ENCODE assay signal across 19 cellular contexts in the genomic region with DNA sequence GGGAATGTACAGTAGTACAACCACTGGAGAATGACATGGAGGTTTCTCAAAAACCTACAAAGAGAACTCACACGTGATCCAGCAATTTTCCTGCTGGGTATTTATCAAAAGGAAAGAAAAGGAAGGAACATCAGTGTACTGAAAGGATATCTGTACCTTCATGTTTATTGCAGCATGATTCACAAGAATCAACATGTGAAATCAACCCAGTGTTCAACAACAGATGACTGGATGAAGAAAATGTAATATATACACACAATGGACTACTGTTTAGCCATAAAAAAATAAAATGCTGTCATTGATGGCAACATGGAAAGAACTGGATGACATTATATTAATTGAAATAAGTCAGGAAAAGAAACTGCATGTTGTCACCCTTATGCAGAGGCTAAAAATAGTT. TPM values are rescaled to one million over a fixed set of nuclear protein-coding genes. Genes with fewer than 3 reads are reported as not detected.
A peak's percentile ranks its signal among the peaks of the same experiment; 100 is the strongest.
DNase-seq lines count a peak whose midpoint lies in the region; ATAC-seq and TF ChIP-seq lines count a peak whose summit lies in the region.
"Had no signal": no experiment of that assay in that cellular context is flagged by ENCODE, and none has a peak within 500 bp of the region (broad histone marks: within the 10 kb centered on the region; RNA-seq: fewer than 3 reads in every experiment).

No MANE protein-coding gene starts in this region.

- POLR2A ChIA-PET in PC-3 (lab: Charles Lee; ENCODE audit: unreplicated experiment) = no interaction called here

- no TSS peak for BruUV-seq in PC-3 (replicated peaks; lab: Mats Ljungman, UMichigan)

- no peak overlapping the region for H3K4me2 ChIP-seq in PC-3 (ENCODE audit: low read length)
- H3K4me2 ChIP-seq: BLaER1 treated with 17β-estradiol and CSF1 and Interleukin-3, amounts not matched to agents 10 nM and 100 nM; GM23338 had no signal

- DNase-seq in PC-3 (peak; percentile 3), epithelial cell of esophagus (ENCODE audit: low read depth) (peak; percentile 3), foreskin melanocyte (peak; percentile 11), DMS79 treated with DMSO at 0.1 percent for 48 hours (lab: John Stamatoyannopoulos, UW) (no peak), cerebellar cortex (ENCODE audit: low spot score) (no peak), T-helper 1 cell (no peak)
- DNase-seq: Calu3; CD8-positive, alpha-beta T cell; DND-41; EL; HCEC 1CT; HFFc6; IMR-90 had no signal

- no peaks in the 10 kb centered on the region for H3K9me2 ChIP-seq in PC-3 (replicated peaks; ENCODE audit: low read length)

- no peaks in the 10 kb centered on the region for H4K20me1 ChIP-seq in PC-3 (ENCODE audit: low read length)
- H4K20me1 ChIP-seq: BLaER1 treated with 17β-estradiol and CSF1 and Interleukin-3, amounts not matched to agents 10 nM and 100 nM had no signal

- H3K9ac ChIP-seq in PC-3 (ENCODE audit: low read length) = no peak overlapping the region
- H3K9ac ChIP-seq: BLaER1 treated with 17β-estradiol and CSF1 and Interleukin-3, amounts not matched to agents 10 nM and 100 nM had no signal

- no peak overlapping the region for H2AFZ ChIP-seq in PC-3 (ENCODE audit: low read length)
- H2AFZ ChIP-seq: GM23338 had no signal

- no peaks in the 10 kb centered on the region for H3K36me3 ChIP-seq in PC-3 (ENCODE audit: low read depth, low read length)
- H3K36me3 ChIP-seq: BLaER1 treated with 17β-estradiol and CSF1 and Interleukin-3, amounts not matched to agents 10 nM and 100 nM had no signal

- TF ChIP-seq CTCF in PC-3 (conservative IDR thresholded peaks at IDR 0.05; ENCODE audit: low read depth, low read length) = no peak
- TF ChIP-seq CTCF in epithelial cell of esophagus (IDR thresholded peaks at IDR 0.05; ENCODE audit: insufficient read depth, low read depth, low read length, missing control alignments) = no peak

- CTCF ChIA-PET in PC-3 (lab: Charles Lee) = no interaction called here

- ATAC-seq in PC-3 = peak; percentile 33; the same call in 1 of the 2 replicates
- ATAC-seq: CD8-positive, alpha-beta T cell; GM12878; GM23338 had no signal

- H3K4me3 ChIP-seq in PC-3 (ENCODE audit: low read length) (no peak overlapping the region), epithelial cell of esophagus (ENCODE audit: low read length) (no peak overlapping the region)
- H3K4me3 ChIP-seq: BLaER1 treated with 17β-estradiol and CSF1 and Interleukin-3, amounts not matched to agents 10 nM and 100 nM; GM12878; GM23338 had no signal

- H3K27ac ChIP-seq in PC-3 (ENCODE audit: low read length) = no peak overlapping the region
- H3K27ac ChIP-seq: BLaER1 treated with 17β-estradiol and CSF1 and Interleukin-3, amounts not matched to agents 10 nM and 100 nM had no signal

- no peaks in the 10 kb centered on the region for H3K4me1 ChIP-seq in PC-3 (ENCODE audit: insufficient read depth, low read length)
- H3K4me1 ChIP-seq: BLaER1 treated with 17β-estradiol and CSF1 and Interleukin-3, amounts not matched to agents 10 nM and 100 nM had no signal

- intact Hi-C loops in PC-3 (cut with micrococcal nuclease) = no loop called here

- H3K9me3 ChIP-seq in PC-3 (ENCODE audit: low read length) = no peaks in the 10 kb centered on the region

- no peaks in the 10 kb centered on the region for H3F3A ChIP-seq in PC-3 (ENCODE audit: low read length, unreplicated experiment)

- no peaks in the 10 kb centered on the region for H3K79me2 ChIP-seq in PC-3 (ENCODE audit: low read length)

- no peaks in the 10 kb centered on the region for H3K27me3 ChIP-seq in PC-3 (ENCODE audit: low read length)
- H3K27me3 ChIP-seq: BLaER1 treated with 17β-estradiol and CSF1 and Interleukin-3, amounts not matched to agents 10 nM and 100 nM had no signal

RNA-seq across cellular contexts. Expression of gene CYP4A11, which starts 19.0 kb away (rescaled TPM):
- not detected in 2 replicates for total RNA-seq in PC-3 (2014; rRNA removed)
- total RNA-seq: A172; B cell; Calu3; CD8-positive, alpha-beta T cell; G401; GM23338; HFFc6; IMR-90 had no signal

Comparison
In these comparisons a context has a peak if more than half of its experiments do, and no peak if none do; other contexts are left out.
1. DNase-seq: peak in PC-3 (single experiment), epithelial cell of esophagus (single experiment) and foreskin melanocyte (single experiment); none in DMS79 treated with DMSO at 0.1 percent for 48 hours (single experiment), cerebellar cortex (single experiment) and T-helper 1 cell (0 of 5).